ENCODE assay signal across 8 cellular contexts in the genomic region with DNA sequence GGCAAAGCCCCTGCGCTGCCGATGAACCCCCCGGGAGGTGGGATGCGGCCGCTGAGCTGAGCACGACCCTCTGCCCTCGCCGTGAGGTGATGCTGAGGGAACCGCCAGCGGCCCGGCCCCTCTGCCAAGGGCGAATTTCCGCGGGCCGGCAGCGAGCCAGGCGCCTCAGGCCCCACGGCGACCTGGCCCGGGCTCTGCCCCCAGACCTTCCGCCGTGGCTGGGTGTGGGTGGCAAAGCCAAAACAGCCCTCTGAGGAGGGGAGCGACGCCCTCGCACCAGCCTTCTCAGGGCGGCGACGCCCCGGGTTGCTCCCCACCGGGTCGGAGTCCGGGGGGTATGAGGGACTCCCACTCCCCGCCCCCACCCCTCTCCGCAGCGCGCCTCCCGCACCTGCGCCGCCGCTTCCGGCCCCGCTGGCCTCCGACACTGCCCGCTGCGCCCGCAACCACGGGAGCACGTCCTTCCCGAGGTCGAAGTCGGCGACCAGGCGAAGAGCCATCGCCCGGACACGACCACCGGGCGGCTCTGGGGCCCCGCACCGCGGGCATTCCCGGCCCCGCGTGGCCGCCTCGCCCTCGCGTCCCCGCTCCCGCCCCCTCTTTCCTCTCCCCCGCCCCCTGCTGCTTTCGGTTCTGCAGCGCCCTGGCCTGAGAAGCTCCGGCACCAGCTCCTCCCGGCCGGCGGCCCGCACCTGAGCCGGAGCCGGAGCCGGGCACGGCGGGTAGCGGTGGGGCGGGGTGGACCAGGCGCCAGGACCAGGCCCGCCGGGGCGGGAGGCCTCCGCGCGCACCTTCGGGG. TPM values are rescaled to one million over a fixed set of nuclear protein-coding genes. Genes with fewer than 3 reads are reported as not detected.
A peak's percentile ranks its signal among the peaks of the same experiment; 100 is the strongest.
DNase-seq lines count a peak whose midpoint lies in the region; ATAC-seq and TF ChIP-seq lines count a peak whose summit lies in the region.

TSS of gene GSAP (minus strand) at position 528 of the 799 bp plus-strand sequence. CDS start at position 500, 28 bp downstream.

- no peaks in the 10 kb centered on the region for H3K9me3 ChIP-seq in BE2C
- 0 out of 2 replicates have a peak, but pooled peaks cover 3% of the 10 kb centered on the region for H3K9me3 ChIP-seq in SJSA1 (replicated peaks)
- H3K9me3 ChIP-seq in adipocyte (ENCODE audit: control insufficient read depth, low read length) = no peaks in the 10 kb centered on the region
- no peaks in the 10 kb centered on the region for H3K9me3 ChIP-seq in psoas muscle

- peak within 1 kb of the TSS; percentile 83 for H3K9ac ChIP-seq in adipocyte (ENCODE audit: low read length)

- ATAC-seq in HG03354 (IDR thresholded peaks at IDR 0.05; ENCODE audit: poor library complexity, severe bottlenecking, unreplicated experiment) (peak; percentile 64), left ventricle myocardium superior (peak; percentile 92), psoas muscle (peak; percentile 81 to 88 (median 85))

- DNase-seq in BE2C = peak; percentile 19
- DNase-seq in SJSA1 (ENCODE audit: low read depth in 1 of 2, low spot score in 2 of 2) = peak; percentile 31 to 50
- DNase-seq in adipocyte (ENCODE audit: low read depth) = peak; percentile 73
- DNase-seq in left ventricle myocardium superior = peak; percentile 83
- DNase-seq in psoas muscle = peak; percentile 62 to 76
- no peak for DNase-seq in KG1 (lab: John Stamatoyannopoulos, UW)

- no peaks in the 10 kb centered on the region for H3K36me3 ChIP-seq in BE2C
- H3K36me3 ChIP-seq in SJSA1 = no peaks in the 10 kb centered on the region; the same call in 1 of the 2 replicates
- H3K36me3 ChIP-seq in adipocyte (ENCODE audit: control insufficient read depth, insufficient read depth, low read length, severe bottlenecking) = no peaks in the 10 kb centered on the region
- no peaks in the 10 kb centered on the region for H3K36me3 ChIP-seq in psoas muscle (ENCODE audit: insufficient read depth in 1 of 2, low read depth in 1 of 2)

- peak; percentile 74 for TF ChIP-seq POLR2A in GM19099 (IDR thresholded peaks at IDR 0.05; ENCODE audit: extremely low read depth, insufficient read length, low read depth)

- 0% methylated on average over 60 to 93 of the region's 93 CpGs for WGBS in psoas muscle, 3 donors

- peaks cover 92% of the 10 kb centered on the region for H3K27me3 ChIP-seq in BE2C
- H3K27me3 ChIP-seq in SJSA1 (replicated peaks) = no peaks in the 10 kb centered on the region
- H3K27me3 ChIP-seq in adipocyte (replicated peaks; ENCODE audit: control insufficient read depth, insufficient read depth, low read length) = no peaks in the 10 kb centered on the region
- no peaks in the 10 kb centered on the region for H3K27me3 ChIP-seq in psoas muscle (ENCODE audit: insufficient read depth in 3 of 3, low read length in 2 of 3)

- no peaks in the 10 kb centered on the region for H3K4me1 ChIP-seq in BE2C
- peaks cover 21% of the 10 kb centered on the region for H3K4me1 ChIP-seq in SJSA1 (replicated peaks)
- H3K4me1 ChIP-seq in adipocyte (ENCODE audit: control insufficient read depth, insufficient read depth, low read length) = peaks cover 26% of the 10 kb centered on the region
- peaks cover 9% of the 10 kb centered on the region for H3K4me1 ChIP-seq in psoas muscle

- TF ChIP-seq CTCF in BE2C (IDR thresholded peaks at IDR 0.05; ENCODE audit: low read depth, low read length) (no peak), psoas muscle (IDR thresholded peaks at IDR 0.05) (no peak)

- H3K27ac ChIP-seq in SJSA1 (no peak within 1 kb of the TSS), psoas muscle (peak within 1 kb of the TSS; percentile 88)

- intact Hi-C loops in left ventricle myocardium superior (cut with micrococcal nuclease) = no loop called here
- intact Hi-C loops in psoas muscle (cut with DNase I) = loop anchor here in 1 of 2 donors (5.0 kb wide), 1 partner anchor 121 kb away; the partner anchor contains the start of gene PTPN12

- peak within 1 kb of the TSS; percentile 51 for H3K4me3 ChIP-seq in BE2C (ENCODE audit: low read depth, low read length)
- peak within 1 kb of the TSS; percentile 75 for H3K4me3 ChIP-seq in SJSA1
- H3K4me3 ChIP-seq in adipocyte (ENCODE audit: low read length) = peak within 1 kb of the TSS; percentile 82
- peak within 1 kb of the TSS; percentile 94 for H3K4me3 ChIP-seq in psoas muscle

RNA-seq across cellular contexts. Expression of gene GSAP, which starts in this region (rescaled TPM):
- not detected for polyA plus RNA-seq in BE2C (2012; ENCODE audit: insufficient read depth, insufficient read length, low read depth)
- 3.7 and 5.0 TPM in 2 replicates for total RNA-seq in SJSA1 (2014; rRNA removed; shearing (Covaris generic))
- 7.8 TPM for total RNA-seq in left ventricle myocardium superior
- 1 to 10 TPM; 2.0 to 4.2 (median 3.3) TPM for total RNA-seq in psoas muscle
- polyA plus RNA-seq in psoas muscle = 1 to 10 TPM; 1.3 to 1.9 (median 1.6) TPM
